ENCODE assay signal across 13 cellular contexts in genomic region chr10:3699896-3700295, GRCh38.
DNase-seq lines count a peak whose midpoint lies in the region; ATAC-seq and TF ChIP-seq lines count a peak whose summit lies in the region.
"Had no signal": no experiment of that assay in that cellular context is flagged by ENCODE, and none has a peak within 500 bp of the region (broad histone marks: within the 10 kb centered on the region; RNA-seq: fewer than 3 reads in every experiment).

No MANE protein-coding gene starts in this region.

- no peaks in the 10 kb centered on the region for H3K27me3 ChIP-seq in HUES48 (ENCODE audit: control insufficient read depth, insufficient read depth, low read length)
- H3K27me3 ChIP-seq in endodermal cell (ENCODE audit: control insufficient read depth, insufficient read depth, low read length, poor library complexity, severe bottlenecking): no peaks in the 10 kb centered on the region
- H3K27me3 ChIP-seq in iPS DF 6.9 (ENCODE audit: control insufficient read depth, insufficient read depth, low read length): no peaks in the 10 kb centered on the region
- H3K27me3 ChIP-seq in gastrocnemius medialis: no peaks in the 10 kb centered on the region

- TF ChIP-seq POLR2A in gastrocnemius medialis (IDR thresholded peaks at IDR 0.05): no peak

- peaks cover 46% of the 10 kb centered on the region for H3K4me1 Mint-ChIP-seq in endodermal cell

- TF ChIP-seq CTCF in endodermal cell (conservative IDR thresholded peaks at IDR 0.05) (no peak), gastrocnemius medialis (IDR thresholded peaks at IDR 0.05 in 4 of 5, conservative IDR thresholded peaks at IDR 0.05 in 1 of 5) (no peak)

- peak overlapping the region; percentile 55 for H3K27ac ChIP-seq in HUES48 (ENCODE audit: low read depth, low read length)
- no peak overlapping the region for H3K27ac ChIP-seq in endodermal cell (ENCODE audit: low read depth, low read length)
- H3K27ac ChIP-seq in iPS DF 6.9 (ENCODE audit: low read length): no peak overlapping the region
- no peak overlapping the region for H3K27ac ChIP-seq in gastrocnemius medialis
- H3K27ac ChIP-seq: GM23248 had no signal

- intact Hi-C loops in gastrocnemius medialis (cut with DNase I; ENCODE audit: low total_unique reads): no loop called here
- intact Hi-C loops in left colon (cut with DNase I, micrococcal nuclease): no loop called here

- H3K4me3 ChIP-seq in HUES48 (ENCODE audit: low read depth, low read length) (no peak overlapping the region), endodermal cell (ENCODE audit: low read length) (no peak overlapping the region), iPS DF 6.9 (ENCODE audit: low read length) (no peak overlapping the region), gastrocnemius medialis (no peak overlapping the region)
- H3K4me3 ChIP-seq: GM23248 had no signal

- no peaks in the 10 kb centered on the region for H3K36me3 Mint-ChIP-seq in endodermal cell (ENCODE audit: low read depth)
- H3K36me3 Mint-ChIP-seq: CD8-positive, alpha-beta T cell had no signal

- H3K27me3 Mint-ChIP-seq in endodermal cell (ENCODE audit: insufficient read depth): no peaks in the 10 kb centered on the region

- ATAC-seq in gastrocnemius medialis (no peak), left colon (no peak), GM18498 (IDR thresholded peaks at IDR 0.05; ENCODE audit: unreplicated experiment) (no peak)
- ATAC-seq: CD8-positive, alpha-beta T cell had no signal

- H3K9ac ChIP-seq in HUES48 (ENCODE audit: low read depth, low read length) (no peak overlapping the region), endodermal cell (ENCODE audit: extremely low read depth, low read length, poor library complexity, severe bottlenecking) (no peak overlapping the region)
- H3K9ac ChIP-seq: GM23248 had no signal

- no peak for DNase-seq in endodermal cell
- peak; percentile 1 for DNase-seq in iPS DF 6.9 (ENCODE audit: low read depth, low spot score)
- no peak for DNase-seq in gastrocnemius medialis
- no peak for DNase-seq in NCI-H1048 (lab: John Stamatoyannopoulos, UW)
- DNase-seq in left colon: no peak
- DNase-seq: CD8-positive, alpha-beta T cell; GM23248; NCI-H1092; NCI-H146; NCI-H2081 treated with DMSO at 0.1 percent for 48 hours; NCI-H524 had no signal

- H3K4me1 ChIP-seq in HUES48 (ENCODE audit: control insufficient read depth, insufficient read depth, low read length) (peaks cover 22% of the 10 kb centered on the region), endodermal cell (ENCODE audit: control insufficient read depth, insufficient read depth, low read length) (peaks cover 28% of the 10 kb centered on the region), iPS DF 6.9 (ENCODE audit: control insufficient read depth, insufficient read depth, low read length) (no peaks in the 10 kb centered on the region), gastrocnemius medialis (no peaks in the 10 kb centered on the region)

- H3K36me3 ChIP-seq in HUES48 (ENCODE audit: control insufficient read depth, insufficient read depth, low read length): no peaks in the 10 kb centered on the region
- H3K36me3 ChIP-seq in endodermal cell (ENCODE audit: control insufficient read depth, insufficient read depth, low read length): no peaks in the 10 kb centered on the region
- H3K36me3 ChIP-seq in iPS DF 6.9 (ENCODE audit: control insufficient read depth, insufficient read depth, low read length): no peaks in the 10 kb centered on the region
- no peaks in the 10 kb centered on the region for H3K36me3 ChIP-seq in gastrocnemius medialis

- H3K9me3 Mint-ChIP-seq in endodermal cell: no peaks in the 10 kb centered on the region
- H3K9me3 Mint-ChIP-seq: CD8-positive, alpha-beta T cell had no signal

- H3K9me3 ChIP-seq in HUES48 (ENCODE audit: control insufficient read depth, insufficient read depth, low read length) (no peaks in the 10 kb centered on the region), endodermal cell (ENCODE audit: control insufficient read depth, low read length) (no peaks in the 10 kb centered on the region), iPS DF 6.9 (ENCODE audit: control insufficient read depth, insufficient read depth, low read length) (peaks cover 1% of the 10 kb centered on the region; the same call in 1 of the 2 replicates), gastrocnemius medialis (no peaks in the 10 kb centered on the region)

- in situ Hi-C loops in gastrocnemius medialis (cut with MboI; ENCODE audit: low sequenced_read_pairs in 4 of 4): no loop called here

- H3K4me3 Mint-ChIP-seq in endodermal cell: no peak overlapping the region
- H3K4me3 Mint-ChIP-seq: CD8-positive, alpha-beta T cell had no signal

- WGBS in endodermal cell (ENCODE audit: insufficient coverage in 1 of 2, insufficient read length in 1 of 2), 2 experiments: 74 to 81% methylated on average over 5 of the region's 5 CpGs
- no CpG with 5 or more reads among the region's 5 CpGs for WGBS in iPS DF 6.9 (ENCODE audit: insufficient coverage, insufficient read length)

- H3K27ac Mint-ChIP-seq in endodermal cell: peak overlapping the region; percentile 78
- H3K27ac Mint-ChIP-seq: CD8-positive, alpha-beta T cell had no signal
